In genomic region chr1:56456426-56457101, GRCh38 we compare ENCODE assay signal across 1 cellular context.
TF ChIP-seq lines count a peak whose summit lies in the region.

No MANE protein-coding gene starts in this region.

TF ChIP-seq in HepG2, 621 proteins besides CTCF, POLR2A, EP300 and RAD21 (continued from another document):
- TF ChIP-seq, protein P1, sequence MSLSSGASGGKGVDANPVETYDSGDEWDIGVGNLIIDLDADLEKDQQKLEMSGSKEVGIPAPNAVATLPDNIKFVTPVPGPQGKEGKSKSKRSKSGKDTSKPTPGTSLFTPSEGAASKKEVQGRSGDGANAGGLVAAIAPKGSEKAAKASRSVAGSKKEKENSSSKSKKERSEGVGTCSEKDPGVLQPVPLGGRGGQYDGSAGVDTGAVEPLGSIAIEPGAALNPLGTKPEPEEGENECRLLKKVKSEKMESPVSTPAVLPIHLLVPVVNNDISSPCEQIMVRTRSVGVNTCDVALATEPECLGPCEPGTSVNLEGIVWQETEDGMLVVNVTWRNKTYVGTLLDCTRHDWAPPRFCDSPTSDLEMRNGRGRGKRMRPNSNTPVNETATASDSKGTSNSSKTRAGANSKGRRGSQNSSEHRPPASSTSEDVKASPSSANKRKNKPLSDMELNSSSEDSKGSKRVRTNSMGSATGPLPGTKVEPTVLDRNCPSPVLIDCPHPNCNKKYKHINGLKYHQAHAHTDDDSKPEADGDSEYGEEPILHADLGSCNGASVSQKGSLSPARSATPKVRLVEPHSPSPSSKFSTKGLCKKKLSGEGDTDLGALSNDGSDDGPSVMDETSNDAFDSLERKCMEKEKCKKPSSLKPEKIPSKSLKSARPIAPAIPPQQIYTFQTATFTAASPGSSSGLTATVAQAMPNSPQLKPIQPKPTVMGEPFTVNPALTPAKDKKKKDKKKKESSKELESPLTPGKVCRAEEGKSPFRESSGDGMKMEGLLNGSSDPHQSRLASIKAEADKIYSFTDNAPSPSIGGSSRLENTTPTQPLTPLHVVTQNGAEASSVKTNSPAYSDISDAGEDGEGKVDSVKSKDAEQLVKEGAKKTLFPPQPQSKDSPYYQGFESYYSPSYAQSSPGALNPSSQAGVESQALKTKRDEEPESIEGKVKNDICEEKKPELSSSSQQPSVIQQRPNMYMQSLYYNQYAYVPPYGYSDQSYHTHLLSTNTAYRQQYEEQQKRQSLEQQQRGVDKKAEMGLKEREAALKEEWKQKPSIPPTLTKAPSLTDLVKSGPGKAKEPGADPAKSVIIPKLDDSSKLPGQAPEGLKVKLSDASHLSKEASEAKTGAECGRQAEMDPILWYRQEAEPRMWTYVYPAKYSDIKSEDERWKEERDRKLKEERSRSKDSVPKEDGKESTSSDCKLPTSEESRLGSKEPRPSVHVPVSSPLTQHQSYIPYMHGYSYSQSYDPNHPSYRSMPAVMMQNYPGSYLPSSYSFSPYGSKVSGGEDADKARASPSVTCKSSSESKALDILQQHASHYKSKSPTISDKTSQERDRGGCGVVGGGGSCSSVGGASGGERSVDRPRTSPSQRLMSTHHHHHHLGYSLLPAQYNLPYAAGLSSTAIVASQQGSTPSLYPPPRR (CRISPR knock-in tag; IDR thresholded peaks at IDR 0.05; ENCODE audit: borderline replicate concordance), result no peak
- TF ChIP-seq NR2F1 (CRISPR knock-in tag; IDR thresholded peaks at IDR 0.05) (0 out of 4 replicates have a peak, but pooled peaks of 1 of the 2 experiments have one; percentile 9), ZBTB21 (CRISPR knock-in tag; IDR thresholded peaks at IDR 0.05) (peak; percentile 41; the same call in 1 of the 2 replicates), DBP (CRISPR knock-in tag; IDR thresholded peaks at IDR 0.05; ENCODE audit: not compliant biosample characterization) (no peak), FOSL2 (CRISPR knock-in tag; IDR thresholded peaks at IDR 0.05) (peak; percentile 94), HOMEZ (CRISPR knock-in tag; IDR thresholded peaks at IDR 0.05; ENCODE audit: low read depth) (no peak), KDM2A (CRISPR knock-in tag; IDR thresholded peaks at IDR 0.05; ENCODE audit: borderline replicate concordance, low read depth) (no peak), ESRRA (CRISPR knock-in tag; IDR thresholded peaks at IDR 0.05; ENCODE audit: low read depth) (peak; percentile 85), ZFY (CRISPR knock-in tag; IDR thresholded peaks at IDR 0.05) (no peak), ZGPAT (CRISPR knock-in tag; IDR thresholded peaks at IDR 0.05) (no peak), ZNF121 (CRISPR knock-in tag; IDR thresholded peaks at IDR 0.05) (no peak), HNF4A (CRISPR knock-in tag; IDR thresholded peaks at IDR 0.05) (no peak), PCBP2 (optimal IDR thresholded peaks at IDR 0.05; ENCODE audit: low read depth, low read length, poor library complexity, severe bottlenecking) (no peak), ZSCAN25 (CRISPR knock-in tag; IDR thresholded peaks at IDR 0.05) (no peak), ZNF441 (CRISPR knock-in tag; IDR thresholded peaks at IDR 0.05; ENCODE audit: borderline replicate concordance) (no peak), THYN1 (CRISPR knock-in tag; IDR thresholded peaks at IDR 0.05; ENCODE audit: borderline replicate concordance, low read depth) (no peak), ATF4 (CRISPR knock-in tag; IDR thresholded peaks at IDR 0.05) (peak in 1 of 2 experiments; percentile 49; a peak in 1 of 4 replicates), ELF3 (CRISPR knock-in tag; IDR thresholded peaks at IDR 0.05) (peak; percentile 88)
